ENCODE assay signal across 21 cellular contexts in genomic region chr17:81582341-81582740, GRCh38. TPM values are rescaled to one million over a fixed set of nuclear protein-coding genes. Genes with fewer than 3 reads are reported as not detected.
DNase-seq lines count a peak whose midpoint lies in the region; ATAC-seq and TF ChIP-seq lines count a peak whose summit lies in the region.
"Had no signal": no experiment of that assay in that cellular context is flagged by ENCODE, and none has a peak within 500 bp of the region (broad histone marks: within the 10 kb centered on the region; RNA-seq: fewer than 3 reads in every experiment).

No MANE protein-coding gene starts in this region.

- H3K9me3 Mint-ChIP-seq in CD14-positive monocyte = no peaks in the 10 kb centered on the region
- H3K9me3 Mint-ChIP-seq: activated T-helper 2 cell treated with anti-CD3 and anti-CD28 coated beads, Interferon-gamma antibody, Interleukin-2, Interleukin-4, amounts not matched to agents 10 μg/mL and 5 μg/mL and 100 μg/mL, durations not matched to agents 14 hours and 24 hours and 36 hours; CD4-positive, alpha-beta T cell; central memory CD8-positive, alpha-beta T cell; H9; stimulated activated memory B cell treated with anti-CD40 and anti-IgM and Interleukin-4, amounts not matched to agents 10 μg/mL and 1 μg/mL and 100 μg/mL, for 72 hours had no signal

- peaks cover 73 to 96% of the 10 kb centered on the region in 2 donors for H3K36me3 Mint-ChIP-seq in CD14-positive monocyte

- no peak overlapping the region for H3K18ac ChIP-seq in mesendoderm (ENCODE audit: low read length)

- H3K27me3 ChIP-seq in fibroblast of lung (ENCODE audit: control insufficient read depth, insufficient read depth, low read length) (no peaks in the 10 kb centered on the region), osteoblast (ENCODE audit: insufficient read depth, low read length) (no peaks in the 10 kb centered on the region), mesendoderm (ENCODE audit: insufficient read depth, low read length, poor library complexity) (no peaks in the 10 kb centered on the region)
- H3K27me3 ChIP-seq: thyroid gland had no signal

- H3K27ac Mint-ChIP-seq in CD14-positive monocyte = no peak overlapping the region
- H3K27ac Mint-ChIP-seq: activated T-helper 2 cell treated with anti-CD3 and anti-CD28 coated beads, Interferon-gamma antibody, Interleukin-2, Interleukin-4, amounts not matched to agents 10 μg/mL and 5 μg/mL and 100 μg/mL, durations not matched to agents 14 hours and 24 hours and 36 hours; CD4-positive, alpha-beta T cell; stimulated activated memory B cell treated with anti-CD40 and anti-IgM and Interleukin-4, amounts not matched to agents 10 μg/mL and 1 μg/mL and 100 μg/mL, for 72 hours had no signal

- H3K4me3 ChIP-seq in fibroblast of lung (replicated peaks in 1 of 4; ENCODE audit: control extremely low read depth in 1 of 4, insufficient read depth in 1 of 4, low read depth in 3 of 4, low read length in 4 of 4) (no peak overlapping the region), osteoblast (ENCODE audit: insufficient read depth, low read length) (no peak overlapping the region), mesendoderm (ENCODE audit: low read length) (no peak overlapping the region)
- H3K4me3 ChIP-seq: mucosa of descending colon, thyroid gland had no signal

- no CpG with 5 or more reads among the region's 5 CpGs for WGBS in mesendoderm (ENCODE audit: extremely low coverage, insufficient coverage, low lambda C conversion rate)

- H2BK5ac ChIP-seq in mesendoderm (ENCODE audit: low read length) = no peak overlapping the region

- peak; percentile 80 for DNase-seq in EH (ENCODE audit: low read depth)
- DNase-seq in fibroblast of lung (ENCODE audit: low read depth in 2 of 2) = peak in 1 of 2 donors; percentile 83
- DNase-seq in osteoblast (ENCODE audit: insufficient read length, low spot score, missing footprints) = no peak
- DNase-seq in NCI-H446 (lab: John Stamatoyannopoulos, UW) = no peak
- DNase-seq in mesendoderm = no peak
- DNase-seq in CD14-positive monocyte (ENCODE audit: low spot score) = no peak
- DNase-seq: CD4-positive, alpha-beta T cell; DMS79; effector memory CD4-positive, alpha-beta T cell; H9; left colon; MV-4-11; NCI-H187; NCI-H345; thyroid gland had no signal

- H2BK15ac ChIP-seq in mesendoderm (replicated peaks; ENCODE audit: low read depth) = no peak overlapping the region

- H3K36me3 ChIP-seq in fibroblast of lung (ENCODE audit: control insufficient read depth, insufficient read depth, low read length) (peaks cover 18% of the 10 kb centered on the region), osteoblast (ENCODE audit: insufficient read depth, low read length) (peaks cover 45% of the 10 kb centered on the region), mesendoderm (ENCODE audit: control insufficient read depth, insufficient read depth, low read length) (peaks cover 18% of the 10 kb centered on the region)

- H3K4me1 Mint-ChIP-seq in CD14-positive monocyte = peaks cover 15% of the 10 kb centered on the region
- H3K4me1 Mint-ChIP-seq: H9 had no signal

- H3K27ac ChIP-seq in fibroblast of lung (ENCODE audit: insufficient read depth, low read length) (peak overlapping the region; percentile 42), osteoblast (ENCODE audit: low read depth, low read length) (peak overlapping the region; percentile 75), mesendoderm (ENCODE audit: low read depth, low read length) (no peak overlapping the region)
- H3K27ac ChIP-seq: thyroid gland had no signal

- intact Hi-C loops in CD14-positive monocyte (cut with micrococcal nuclease) = no loop called here

- peaks cover 0 to 2% (median 0%) of the 10 kb centered on the region in 3 donors for H3K27me3 Mint-ChIP-seq in CD14-positive monocyte (ENCODE audit: low read depth in 3 of 3)
- H3K27me3 Mint-ChIP-seq: CD4-positive, alpha-beta T cell; central memory CD8-positive, alpha-beta T cell; stimulated activated memory B cell treated with anti-CD40 and anti-IgM and Interleukin-4, amounts not matched to agents 10 μg/mL and 1 μg/mL and 100 μg/mL, for 72 hours had no signal

- H3K9ac ChIP-seq in fibroblast of lung (ENCODE audit: insufficient read depth, low read length) = no peak overlapping the region
- no peak overlapping the region for H3K9ac ChIP-seq in mesendoderm (ENCODE audit: low read length)

- no peak overlapping the region for H3K4me2 ChIP-seq in fibroblast of lung (ENCODE audit: extremely low read depth, insufficient read depth, low read length)
- peak overlapping the region; percentile 40 for H3K4me2 ChIP-seq in osteoblast (ENCODE audit: insufficient read depth, low read length)
- no peak overlapping the region for H3K4me2 ChIP-seq in mesendoderm (ENCODE audit: low read length)

- no peak overlapping the region for H4K8ac ChIP-seq in mesendoderm (ENCODE audit: low read depth, low read length)

- H3K4me3 Mint-ChIP-seq in CD14-positive monocyte = no peak overlapping the region
- H3K4me3 Mint-ChIP-seq: CD4-positive, alpha-beta T cell; central memory CD8-positive, alpha-beta T cell; H9; stimulated activated memory B cell treated with anti-CD40 and anti-IgM and Interleukin-4, amounts not matched to agents 10 μg/mL and 1 μg/mL and 100 μg/mL, for 72 hours had no signal

- peak; percentile 9; the same call in 2 of the 3 replicates for ATAC-seq in SK-N-SH treated with all-trans-retinoic acid at 6 μM for 48 hours
- ATAC-seq in GM18909 (IDR thresholded peaks at IDR 0.05; ENCODE audit: poor library complexity, unreplicated experiment) = no peak
- ATAC-seq: left colon; stimulated activated memory B cell treated with anti-CD40 and anti-IgM and Interleukin-4, amounts not matched to agents 10 μg/mL and 1 μg/mL and 100 μg/mL, for 72 hours had no signal

- H3K56ac ChIP-seq in mesendoderm (ENCODE audit: low read length) = no peak overlapping the region

- H3K79me2 ChIP-seq in fibroblast of lung (ENCODE audit: control insufficient read depth, insufficient read depth, low read length) = peaks cover 30% of the 10 kb centered on the region
- peaks cover 44% of the 10 kb centered on the region for H3K79me2 ChIP-seq in osteoblast (ENCODE audit: insufficient read depth, low read length)
- no peaks in the 10 kb centered on the region for H3K79me2 ChIP-seq in mesendoderm (ENCODE audit: control insufficient read depth, insufficient read depth, low read length)

- H3K23ac ChIP-seq in mesendoderm (ENCODE audit: low read length) = no peak overlapping the region

- H3K4me1 ChIP-seq in fibroblast of lung (ENCODE audit: control insufficient read depth, extremely low read depth, insufficient read depth, low read length) (peaks cover 13% of the 10 kb centered on the region), osteoblast (ENCODE audit: insufficient read depth, low read length) (peaks cover 60% of the 10 kb centered on the region), mesendoderm (ENCODE audit: control insufficient read depth, low read depth, low read length) (no peaks in the 10 kb centered on the region)

- no peaks in the 10 kb centered on the region for H4K20me1 ChIP-seq in fibroblast of lung (ENCODE audit: control insufficient read depth, extremely low read depth, insufficient read depth, low read length)
- H4K20me1 ChIP-seq in osteoblast (ENCODE audit: insufficient read depth, low read length) = no peaks in the 10 kb centered on the region

- no peak overlapping the region for H4K5ac ChIP-seq in mesendoderm (ENCODE audit: low read length)

- H3K9me3 ChIP-seq in fibroblast of lung (ENCODE audit: control insufficient read depth, insufficient read depth, low read depth, low read length) (no peaks in the 10 kb centered on the region), osteoblast (ENCODE audit: low read depth, low read length) (no peaks in the 10 kb centered on the region)
- H3K9me3 ChIP-seq: mucosa of descending colon, thyroid gland had no signal

- peaks cover 6% of the 10 kb centered on the region for H3K79me1 ChIP-seq in mesendoderm (ENCODE audit: low read length)

- H2AFZ ChIP-seq in fibroblast of lung (ENCODE audit: low read length) (no peak overlapping the region), osteoblast (ENCODE audit: low read length) (no peak overlapping the region)

- H2BK120ac ChIP-seq in mesendoderm (ENCODE audit: low read depth, low read length) = no peak overlapping the region

- no peak overlapping the region for H2AK5ac ChIP-seq in mesendoderm (ENCODE audit: low read length)

- no peak for TF ChIP-seq CTCF in fibroblast of lung (conservative IDR thresholded peaks at IDR 0.05 in 1 of 2, IDR thresholded peaks at IDR 0.05 in 1 of 2; ENCODE audit: low read depth in 1 of 2, low read length in 2 of 2)
- no peak for TF ChIP-seq CTCF in osteoblast (IDR thresholded peaks at IDR 0.05; ENCODE audit: extremely low read depth, low read depth, low read length)
- no peak for TF ChIP-seq CTCF in CD14-positive monocyte (IDR thresholded peaks at IDR 0.05)

- H3K4ac ChIP-seq in mesendoderm (ENCODE audit: low read depth, low read length) = no peak overlapping the region

TF ChIP-seq in SK-N-SH treated with all-trans-retinoic acid at 6 μM for 48 hours, 23 proteins besides CTCF, POLR2A, EP300 and RAD21 (continues in another document):
- no peak for TF ChIP-seq ARNTL (CRISPR knock-in tag; IDR thresholded peaks at IDR 0.05; ENCODE audit: borderline replicate concordance, low read depth)

RNA-seq across cellular contexts. Expression of gene FAAP100, which starts 30.2 kb away (rescaled TPM):
- total RNA-seq in fibroblast of lung = 10.4 and 12.6 TPM in 2 replicates
- polyA plus RNA-seq in fibroblast of lung = 6.7 and 8.1 TPM in 2 replicates
- 13.7 and 19.1 TPM in 2 replicates for polyA plus RNA-seq in fibroblast of lung (2012)
- polyA minus RNA-seq in fibroblast of lung (ENCODE audit: low replicate concordance) = 17.6 and 22.4 TPM in 2 replicates
- total RNA-seq in osteoblast = 43.0 and 44.5 TPM in 2 replicates
- 14.4 TPM for polyA plus RNA-seq in mesendoderm (2013, experiment 1 of 2)
- polyA plus RNA-seq in mesendoderm (2013, experiment 2 of 2) = 14.8 TPM
- polyA plus RNA-seq in CD14-positive monocyte = 10 to 100 TPM; 10.3 to 13.9 TPM

RNA-seq across cellular contexts. Expression of gene FSCN2, which starts 54.2 kb away (rescaled TPM):
- 1.5 and 2.0 TPM in 2 replicates for total RNA-seq in fibroblast of lung
- polyA plus RNA-seq in fibroblast of lung = 0.07 and 0.35 TPM in 2 replicates
- 0.21 and 0.73 TPM in 2 replicates for polyA plus RNA-seq in fibroblast of lung (2012)
- polyA minus RNA-seq in fibroblast of lung (ENCODE audit: low replicate concordance) = 0.39 TPM in 1 of 2 replicates, not detected in the other
- 2.9 and 5.1 TPM in 2 replicates for total RNA-seq in osteoblast
- polyA plus RNA-seq in mesendoderm (2013, experiment 1 of 2) = not detected
- not detected for polyA plus RNA-seq in mesendoderm (2013, experiment 2 of 2)
- not detected for polyA plus RNA-seq in CD14-positive monocyte

RNA-seq across cellular contexts. Expression of gene NPLOC4, which starts 54.6 kb away (rescaled TPM):
- total RNA-seq in fibroblast of lung = 49.8 and 51.0 TPM in 2 replicates
- 62.5 and 82.8 TPM in 2 replicates for polyA plus RNA-seq in fibroblast of lung
- 50.4 and 64.3 TPM in 2 replicates for polyA plus RNA-seq in fibroblast of lung (2012)
- polyA minus RNA-seq in fibroblast of lung (ENCODE audit: low replicate concordance) = 243 and 414 TPM in 2 replicates
- 97.8 and 118 TPM in 2 replicates for total RNA-seq in osteoblast
- polyA plus RNA-seq in mesendoderm (2013, experiment 1 of 2) = 77.9 TPM
- polyA plus RNA-seq in mesendoderm (2013, experiment 2 of 2) = 88.4 TPM
- 100 to 1,000 TPM; 106 to 112 TPM for polyA plus RNA-seq in CD14-positive monocyte

RNA-seq across cellular contexts. Expression of gene TSPAN10, which starts 54.7 kb away (rescaled TPM):
- 1.0 and 3.0 TPM in 2 replicates for total RNA-seq in fibroblast of lung
- 0.94 and 1.3 TPM in 2 replicates for polyA plus RNA-seq in fibroblast of lung
- 1.7 and 2.1 TPM in 2 replicates for polyA plus RNA-seq in fibroblast of lung (2012)
- 0.56 and 0.63 TPM in 2 replicates for polyA minus RNA-seq in fibroblast of lung (ENCODE audit: low replicate concordance)
- 2.9 and 11.5 TPM in 2 replicates for total RNA-seq in osteoblast
- polyA plus RNA-seq in mesendoderm (2013, experiment 1 of 2) = 0.20 TPM
- 0.28 TPM for polyA plus RNA-seq in mesendoderm (2013, experiment 2 of 2)
- polyA plus RNA-seq in CD14-positive monocyte = not detected
